Comparison of ENCODE assay signal across 8 cellular contexts in genomic region chr12:9331218-9331626, GRCh38.
A peak's percentile ranks its signal among the peaks of the same experiment; 100 is the strongest.
DNase-seq lines count a peak whose midpoint lies in the region; ATAC-seq and TF ChIP-seq lines count a peak whose summit lies in the region.

No MANE protein-coding gene starts in this region.

- in situ Hi-C loops in GM13977 (cut with MboI; ENCODE audit: low pct_unique_long_range_greater_than_20kb, low sequenced_read_pairs, unreplicated experiment) = loop anchor here (25.0 kb wide), 2 partner anchors 131 to 306 kb away; no protein-coding TSS in a partner anchor

- peak; percentile 60 to 84 for ATAC-seq in activated CD4-positive, CD25-positive, alpha-beta regulatory T cell treated with anti-CD3 and anti-CD28 coated beads, Interleukin-2, amount 50 U/mL, for 24 hours
- no peak for ATAC-seq in GM21723 (IDR thresholded peaks at IDR 0.05; ENCODE audit: unreplicated experiment)

- TF ChIP-seq CTCF in 22Rv1 (IDR thresholded peaks at IDR 0.05) (peak; percentile 100), GM13977 (IDR thresholded peaks at IDR 0.05; ENCODE audit: extremely low read depth, insufficient read depth, missing control alignments) (peak; percentile 99)

- DNase-seq in GM13977 (ENCODE audit: low spot score) (peak; percentile 65), NCI-H146 (lab: John Stamatoyannopoulos, UW) (peak; percentile 71), cerebellar cortex (ENCODE audit: low spot score) (peak; percentile 21), left kidney (ENCODE audit: low read depth, low spot score) (peak; percentile 75)
- DNase-seq in stimulated activated CD4-positive, alpha-beta T cell treated with anti-CD3 and anti-CD28 coated beads, TNF-alpha, amount 100 ng/mL, for 1 hour (ENCODE audit: low read depth in 3 of 3, low spot score in 1 of 3) = peak; percentile 13 to 72 (median 30)

- H3K27ac ChIP-seq in 22Rv1 = no peak overlapping the region

Comparison
In these comparisons a context has a peak if more than half of its experiments do, and no peak if none do; other contexts are left out.
1. DNase-seq: peak in every context shown above with its lines; median percentile 75 in left kidney; 71 in NCI-H146; 65 in GM13977; 30 in stimulated activated CD4-positive, alpha-beta T cell treated with anti-CD3 and anti-CD28 coated beads, TNF-alpha, amount 100 ng/mL, for 1 hour; 21 in cerebellar cortex.